ENCODE assay signal across 4 cellular contexts in the genomic region with DNA sequence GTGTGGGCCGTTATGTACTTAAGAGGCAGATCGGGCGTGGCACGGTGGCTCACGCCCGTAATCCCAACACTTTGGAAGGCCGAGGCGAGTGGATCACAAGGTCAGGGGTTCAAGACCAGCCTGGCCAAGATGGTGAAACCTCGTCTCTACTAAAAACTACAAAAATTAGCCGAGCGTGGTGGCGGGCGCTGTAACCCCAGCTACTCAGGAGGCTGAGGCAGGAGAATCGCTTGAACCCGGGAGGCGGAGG. TPM values are rescaled to one million over a fixed set of nuclear protein-coding genes. Genes with fewer than 3 reads are reported as not detected.
DNase-seq lines count a peak whose midpoint lies in the region; ATAC-seq, FAIRE-seq and TF ChIP-seq lines count a peak whose summit lies in the region.
"Not testable (repeated sequence)": the region's sequence is repeated elsewhere in the genome, so short reads cannot be mapped to it uniquely, and the experiment has no call there.

No MANE protein-coding gene starts in this region.

- H3K9me2 ChIP-seq in SU-DHL-6 (replicated peaks; ENCODE audit: insufficient read depth, low read length) = not testable (repeated sequence)

- TF ChIP-seq POLR2A in H1 (IDR thresholded peaks at IDR 0.05; ENCODE audit: control extremely low read depth in 1 of 2, low read depth in 2 of 2, low read length in 2 of 2) = not testable (repeated sequence)

- ATAC-seq in naive thymus-derived CD8-positive, alpha-beta T cell = not testable (repeated sequence)

- H3K4ac ChIP-seq in H1 (replicated peaks; ENCODE audit: insufficient read length, low read depth, low read length) = peak overlapping the region; percentile 98

- H3K79me2 ChIP-seq in SU-DHL-6 (ENCODE audit: insufficient read depth, low read length) = not testable (repeated sequence)
- peaks cover 6 to 34% of the 10 kb centered on the region in 2 experiments; a peak in 3 of 4 replicates for H3K79me2 ChIP-seq in H1 (ENCODE audit: control insufficient read depth in 1 of 2, insufficient read depth in 2 of 2, low read length in 2 of 2)

- not testable (repeated sequence) for TF ChIP-seq EP300 in H1 (IDR thresholded peaks at IDR 0.05; ENCODE audit: borderline replicate concordance in 1 of 2, low read depth in 2 of 2, low read length in 2 of 2)

- POLR2A ChIA-PET in H1 (lab: Charles Lee; ENCODE audit: partially characterized antibody) = interaction anchor here (0.6 to 19.4 kb wide), 34 partner anchors 13 to 249 kb away, joined by 3 to 512 read pairs (median 4); a partner anchor contains a TSS
- POLR2A ChIA-PET in naive thymus-derived CD8-positive, alpha-beta T cell (lab: Charles Lee) = interaction anchor here (0.6 to 5.1 kb wide), 20 partner anchors 9 to 426 kb away, joined by 3 to 150 read pairs (median 6); a partner anchor contains a TSS

- H2BK20ac ChIP-seq in H1 (ENCODE audit: low read length) = peak overlapping the region; percentile 98; the same call in 1 of the 2 replicates

- H3K9ac ChIP-seq in SU-DHL-6 (ENCODE audit: low read length) (peak overlapping the region; percentile 39), H1 (replicated peaks in 1 of 4; ENCODE audit: extremely low read depth in 1 of 4, low read depth in 3 of 4, low read length in 3 of 4) (peak overlapping the region in 3 of 4 experiments; percentile 72 to 96 (median 92); a peak in 6 of 7 replicates)

- not testable (repeated sequence) for H3K14ac ChIP-seq in H1 (ENCODE audit: insufficient read length)

- peak overlapping the region; percentile 99 for H4K5ac ChIP-seq in H1 (ENCODE audit: insufficient read length, low read depth, low read length)

- CTCF ChIA-PET in H1 (lab: Charles Lee; ENCODE audit: partially characterized antibody) = interaction anchor here (0.7 to 5.1 kb wide), 27 partner anchors 9 to 1086 kb away, joined by 3 to 107 read pairs (median 4); a partner anchor contains a TSS

- peaks cover 18 to 33% (median 26%) of the 10 kb centered on the region in 4 donors for H3K4me1 Mint-ChIP-seq in naive thymus-derived CD8-positive, alpha-beta T cell

- H3K9me3 Mint-ChIP-seq in naive thymus-derived CD8-positive, alpha-beta T cell = not testable (repeated sequence)

- not testable (repeated sequence) for H3K27ac ChIP-seq in SU-DHL-6 (ENCODE audit: low read depth, low read length)
- H3K27ac ChIP-seq in H1 (ENCODE audit: low read depth, low read length) = peak overlapping the region; percentile 94

- peak overlapping the region; percentile 62 for H3K56ac ChIP-seq in H1 (replicated peaks; ENCODE audit: insufficient read length, low read depth, low read length)

- WGBS in H1 (ENCODE audit: extremely low coverage in 1 of 2, insufficient coverage in 1 of 2, insufficient read length in 1 of 2, insufficient replicate concordance in 2 of 2, low coverage in 1 of 2, low lambda C conversion rate in 2 of 2, missing lambda C conversion rate in 1 of 2), 2 experiments = 2% methylated on average over 16 of the region's 16 CpGs; no CpG with 5 or more reads in 1 of the 2 experiments

- H3K4me3 ChIP-seq in AG09309 (ENCODE audit: control insufficient read depth, low read depth, low read length) = peak overlapping the region; percentile 76
- H3K4me3 ChIP-seq in SU-DHL-6 (ENCODE audit: insufficient read depth, low read length, poor library complexity, severe bottlenecking) = peak overlapping the region; percentile 11
- peak overlapping the region; percentile 60 to 98 (median 96) for H3K4me3 ChIP-seq in H1 (ENCODE audit: extremely low read depth in 1 of 4, insufficient read depth in 2 of 4, low read depth in 3 of 4, low read length in 4 of 4)

- not testable (repeated sequence) for FAIRE-seq in H1 (lab: Jason Lieb, UNC)

- H3K27me3 Mint-ChIP-seq in naive thymus-derived CD8-positive, alpha-beta T cell = not testable (repeated sequence)

- not testable (repeated sequence) for H3K27me3 ChIP-seq in SU-DHL-6 (ENCODE audit: low read length); H1 (replicated peaks in 1 of 4; ENCODE audit: control insufficient read depth in 3 of 4, extremely low read depth in 1 of 4, insufficient read depth in 3 of 4, low read length in 3 of 4)

- H3K23ac ChIP-seq in H1 (ENCODE audit: insufficient read length) = not testable (repeated sequence)

- not testable (repeated sequence) for DNase-seq in AG09309 (ENCODE audit: low read depth); H1 (ENCODE audit: low read depth in 1 of 2, low spot score in 2 of 2)
- DNase-seq in naive thymus-derived CD8-positive, alpha-beta T cell = peak in 1 of 10 donors; percentile 67

- H3K9me3 ChIP-seq in SU-DHL-6 (ENCODE audit: insufficient read depth, low read length); H1 (ENCODE audit: insufficient read depth in 2 of 2, low read depth in 1 of 2, low read length in 1 of 2): not testable (repeated sequence)

- H3K79me1 ChIP-seq in H1 (ENCODE audit: low read depth, low read length) = peaks cover 14% of the 10 kb centered on the region

- peak overlapping the region; percentile 100 for H2BK12ac ChIP-seq in H1 (ENCODE audit: low read depth, low read length)

- TF ChIP-seq CTCF in AG09309 (IDR thresholded peaks at IDR 0.05; ENCODE audit: control insufficient read depth, insufficient read depth, low read depth, low read length, missing control alignments); SU-DHL-6 (IDR thresholded peaks at IDR 0.05; ENCODE audit: insufficient read depth, low read length, poor library complexity, severe bottlenecking); H1 (IDR thresholded peaks at IDR 0.05; ENCODE audit: control extremely low read depth in 1 of 3, insufficient read depth in 1 of 3, low read depth in 1 of 3, low read length in 3 of 3): not testable (repeated sequence)

- peak overlapping the region; percentile 99 for H3K18ac ChIP-seq in H1 (ENCODE audit: extremely low read depth, low read length)

- not testable (repeated sequence) for H3F3A ChIP-seq in SU-DHL-6 (ENCODE audit: insufficient read depth)

- peak overlapping the region; percentile 47 for H2BK120ac ChIP-seq in H1 (replicated peaks; ENCODE audit: low read depth, low read length)

- H4K91ac ChIP-seq in H1 (replicated peaks; ENCODE audit: insufficient read length, low read length) = peak overlapping the region; percentile 100

- not testable (repeated sequence) for TF ChIP-seq RAD21 in H1 (IDR thresholded peaks at IDR 0.05 in 1 of 2, conservative IDR thresholded peaks at IDR 0.05 in 1 of 2; ENCODE audit: low read depth in 2 of 2, low read length in 2 of 2)

- H2BK5ac ChIP-seq in H1 (ENCODE audit: low read depth, low read length) = peak overlapping the region; percentile 99

- H2BK15ac ChIP-seq in H1 (ENCODE audit: low read length) = peak overlapping the region; percentile 97; the same call in 1 of the 2 replicates

- H3K4me1 ChIP-seq in H1 (replicated peaks in 1 of 4; ENCODE audit: control insufficient read depth in 3 of 4, insufficient read depth in 4 of 4, low read length in 3 of 4) = peaks cover 9 to 31% (median 25%) of the 10 kb centered on the region in 4 experiments

- H3K27ac Mint-ChIP-seq in naive thymus-derived CD8-positive, alpha-beta T cell = peak overlapping the region; percentile 93 to 100 (median 98)

- not testable (repeated sequence) for H4K20me1 ChIP-seq in SU-DHL-6 (ENCODE audit: low read depth, low read length)
- peaks cover 10 to 23% of the 10 kb centered on the region in 2 experiments for H4K20me1 ChIP-seq in H1 (replicated peaks in 1 of 2; ENCODE audit: control insufficient read depth in 1 of 2, insufficient read depth in 2 of 2, low read length in 2 of 2)

- H2AFZ ChIP-seq in SU-DHL-6 (ENCODE audit: low read depth, low read length, severe bottlenecking) = peak overlapping the region; percentile 77
- H2AFZ ChIP-seq in H1 (ENCODE audit: low read length) = not testable (repeated sequence)

- peak overlapping the region; percentile 77 to 97 (median 90) for H3K4me3 Mint-ChIP-seq in naive thymus-derived CD8-positive, alpha-beta T cell

- H4K8ac ChIP-seq in H1 (ENCODE audit: extremely low read depth, insufficient read depth, low read length) = peak overlapping the region; percentile 96

- not testable (repeated sequence) for H3K36me3 ChIP-seq in SU-DHL-6 (ENCODE audit: low read length)
- H3K36me3 ChIP-seq in H1 (ENCODE audit: control insufficient read depth in 2 of 4, insufficient read depth in 4 of 4, low read length in 3 of 4) = peaks cover 20 to 30% (median 21%) of the 10 kb centered on the region in 4 experiments

- peaks cover 24% of the 10 kb centered on the region for H3K23me2 ChIP-seq in H1 (ENCODE audit: low read depth, low read length)

- H2AK5ac ChIP-seq in H1 (ENCODE audit: low read depth, low read length) = peak overlapping the region; percentile 69; the same call in 1 of the 2 replicates

- H3K4me2 ChIP-seq in SU-DHL-6 (ENCODE audit: low read depth, low read length, poor library complexity, severe bottlenecking) = peak overlapping the region; percentile 52
- H3K4me2 ChIP-seq in H1 (ENCODE audit: insufficient read depth in 1 of 2, low read depth in 2 of 2, low read length in 2 of 2) = peak overlapping the region; percentile 81 to 87

- not testable (repeated sequence) for H3K36me3 Mint-ChIP-seq in naive thymus-derived CD8-positive, alpha-beta T cell

RNA-seq across cellular contexts. Expression of a gene that starts 13.8 kb away (rescaled TPM):
- 2.6 and 3.0 TPM in 2 replicates for total RNA-seq in H1 (2021; fragmentation: NEBNext Ultra II Directional; extraction: Animal tissue kit (Norgen Biotek cat#: 25700))
- 3.5 and 5.0 TPM in 2 replicates for polyA plus RNA-seq in H1 (2011; rRNA removed)
- polyA plus RNA-seq in H1 (2011; cell fraction: cytosol; rRNA removed) = 4.2 TPM
- 19.8 TPM for polyA plus RNA-seq in H1 (2011; cell fraction: nucleus; rRNA removed)
- 8.5 to 12.1 TPM (median 11.0 TPM) in 4 replicates for polyA plus RNA-seq in H1 (2012, experiment 1 of 2)
- 4.6 TPM for polyA plus RNA-seq in H1 (2012, experiment 2 of 2)
- 3.6 TPM for polyA plus RNA-seq in H1 (2013, experiment 1 of 2)
- 3.4 TPM for polyA plus RNA-seq in H1 (2013, experiment 2 of 2)
- polyA minus RNA-seq in H1 (2011; rRNA and poly(A)+ RNA removed) = 5.1 and 6.1 TPM in 2 replicates
- polyA minus RNA-seq in H1 (2011; cell fraction: cytosol; rRNA and poly(A)+ RNA removed) = 2.2 TPM
- polyA minus RNA-seq in H1 (2011; cell fraction: nucleus; rRNA and poly(A)+ RNA removed) = 9.2 TPM
- total RNA-seq in naive thymus-derived CD8-positive, alpha-beta T cell = 10 to 100 TPM; 36.8 to 37.9 TPM
- polyA plus RNA-seq in naive thymus-derived CD8-positive, alpha-beta T cell = 1 to 10 TPM; 1.2 to 3.8 (median 3.0) TPM

RNA-seq across cellular contexts. Expression of a gene that starts 14.6 kb away (rescaled TPM):
- 47.9 and 55.0 TPM in 2 replicates for total RNA-seq in H1 (2021; fragmentation: NEBNext Ultra II Directional; extraction: Animal tissue kit (Norgen Biotek cat#: 25700))
- polyA plus RNA-seq in H1 (2011; rRNA removed) = 131 and 161 TPM in 2 replicates
- 108 TPM for polyA plus RNA-seq in H1 (2011; cell fraction: cytosol; rRNA removed)
- polyA plus RNA-seq in H1 (2011; cell fraction: nucleus; rRNA removed) = 98.3 TPM
- polyA plus RNA-seq in H1 (2012, experiment 1 of 2) = 52.9 to 74.3 TPM (median 71.2 TPM) in 4 replicates
- polyA plus RNA-seq in H1 (2012, experiment 2 of 2) = 106 TPM
- polyA plus RNA-seq in H1 (2013, experiment 1 of 2) = 37.2 TPM
- 36.4 TPM for polyA plus RNA-seq in H1 (2013, experiment 2 of 2)
- polyA minus RNA-seq in H1 (2011; rRNA and poly(A)+ RNA removed) = 39.0 and 48.9 TPM in 2 replicates
- 31.5 TPM for polyA minus RNA-seq in H1 (2011; cell fraction: cytosol; rRNA and poly(A)+ RNA removed)
- 29.7 TPM for polyA minus RNA-seq in H1 (2011; cell fraction: nucleus; rRNA and poly(A)+ RNA removed)
- total RNA-seq in naive thymus-derived CD8-positive, alpha-beta T cell = 10 to 100 TPM; 26.9 to 27.1 TPM
- 10 to 100 TPM; 45.8 to 50.7 (median 48.5) TPM for polyA plus RNA-seq in naive thymus-derived CD8-positive, alpha-beta T cell

RNA-seq across cellular contexts. Expression of a gene that starts 20.3 kb away (rescaled TPM):
- total RNA-seq in H1 (2021; fragmentation: NEBNext Ultra II Directional; extraction: Animal tissue kit (Norgen Biotek cat#: 25700)) = 15.0 and 15.5 TPM in 2 replicates
- polyA plus RNA-seq in H1 (2011; rRNA removed) = 21.6 and 34.7 TPM in 2 replicates
- polyA plus RNA-seq in H1 (2011; cell fraction: cytosol; rRNA removed) = 29.4 TPM
- 94.4 TPM for polyA plus RNA-seq in H1 (2011; cell fraction: nucleus; rRNA removed)
- 18.2 to 22.5 TPM (median 20.8 TPM) in 4 replicates for polyA plus RNA-seq in H1 (2012, experiment 1 of 2)
- 12.6 TPM for polyA plus RNA-seq in H1 (2012, experiment 2 of 2)
- polyA plus RNA-seq in H1 (2013, experiment 1 of 2) = 11.7 TPM
- polyA plus RNA-seq in H1 (2013, experiment 2 of 2) = 9.4 TPM
- polyA minus RNA-seq in H1 (2011; rRNA and poly(A)+ RNA removed) = 11.4 and 11.5 TPM in 2 replicates
- polyA minus RNA-seq in H1 (2011; cell fraction: cytosol; rRNA and poly(A)+ RNA removed) = 13.7 TPM
- polyA minus RNA-seq in H1 (2011; cell fraction: nucleus; rRNA and poly(A)+ RNA removed) = 28.4 TPM
- 1 to 10 TPM; 4.0 to 4.1 TPM for total RNA-seq in naive thymus-derived CD8-positive, alpha-beta T cell
- under 1 TPM; 0.40 to 0.92 (median 0.60) TPM for polyA plus RNA-seq in naive thymus-derived CD8-positive, alpha-beta T cell

RNA-seq across cellular contexts. Expression of a gene that starts 20.8 kb away (rescaled TPM):
- 146 TPM in 2 replicates for total RNA-seq in H1 (2021; fragmentation: NEBNext Ultra II Directional; extraction: Animal tissue kit (Norgen Biotek cat#: 25700))
- polyA plus RNA-seq in H1 (2011; rRNA removed) = 317 and 419 TPM in 2 replicates
- polyA plus RNA-seq in H1 (2011; cell fraction: cytosol; rRNA removed) = 199 TPM
- 287 TPM for polyA plus RNA-seq in H1 (2011; cell fraction: nucleus; rRNA removed)
- 150 to 268 TPM (median 247 TPM) in 4 replicates for polyA plus RNA-seq in H1 (2012, experiment 1 of 2)
- polyA plus RNA-seq in H1 (2012, experiment 2 of 2) = 705 TPM
- polyA plus RNA-seq in H1 (2013, experiment 1 of 2) = 290 TPM
- 399 TPM for polyA plus RNA-seq in H1 (2013, experiment 2 of 2)
- polyA minus RNA-seq in H1 (2011; rRNA and poly(A)+ RNA removed) = 107 and 146 TPM in 2 replicates
- 86.3 TPM for polyA minus RNA-seq in H1 (2011; cell fraction: cytosol; rRNA and poly(A)+ RNA removed)
- polyA minus RNA-seq in H1 (2011; cell fraction: nucleus; rRNA and poly(A)+ RNA removed) = 82.9 TPM
- 100 to 1,000 TPM; 148 to 152 TPM for total RNA-seq in naive thymus-derived CD8-positive, alpha-beta T cell
- 100 to 1,000 TPM; 453 to 495 (median 490) TPM for polyA plus RNA-seq in naive thymus-derived CD8-positive, alpha-beta T cell

RNA-seq across cellular contexts. Expression of a gene that starts 53.6 kb away (rescaled TPM):
- total RNA-seq in H1 (2021; fragmentation: NEBNext Ultra II Directional; extraction: Animal tissue kit (Norgen Biotek cat#: 25700)) = 44.8 and 49.3 TPM in 2 replicates
- 227 and 349 TPM in 2 replicates for polyA plus RNA-seq in H1 (2011; rRNA removed)
- 166 TPM for polyA plus RNA-seq in H1 (2011; cell fraction: cytosol; rRNA removed)
- polyA plus RNA-seq in H1 (2011; cell fraction: nucleus; rRNA removed) = 111 TPM
- 30.1 to 106 TPM (median 79.5 TPM) in 4 replicates for polyA plus RNA-seq in H1 (2012, experiment 1 of 2)
- polyA plus RNA-seq in H1 (2012, experiment 2 of 2) = 141 TPM
- polyA plus RNA-seq in H1 (2013, experiment 1 of 2) = 184 TPM
- 217 TPM for polyA plus RNA-seq in H1 (2013, experiment 2 of 2)
- 6.9 and 13.7 TPM in 2 replicates for polyA minus RNA-seq in H1 (2011; rRNA and poly(A)+ RNA removed)
- 6.6 TPM for polyA minus RNA-seq in H1 (2011; cell fraction: cytosol; rRNA and poly(A)+ RNA removed)
- polyA minus RNA-seq in H1 (2011; cell fraction: nucleus; rRNA and poly(A)+ RNA removed) = 11.4 TPM
- total RNA-seq in naive thymus-derived CD8-positive, alpha-beta T cell = 10 to 100 TPM; 45.2 to 59.8 TPM
- polyA plus RNA-seq in naive thymus-derived CD8-positive, alpha-beta T cell = 100 to 1,000 TPM; 103 to 159 (median 159) TPM

Comparison
In these comparisons a context has a peak if more than half of its experiments do, and no peak if none do; other contexts are left out.
1. H3K4me3 ChIP-seq: peak in every context shown above with its lines; median percentile 96 in H1; 76 in AG09309; 11 in SU-DHL-6.